ENCODE assay signal across 1 cellular context in the genomic region with DNA sequence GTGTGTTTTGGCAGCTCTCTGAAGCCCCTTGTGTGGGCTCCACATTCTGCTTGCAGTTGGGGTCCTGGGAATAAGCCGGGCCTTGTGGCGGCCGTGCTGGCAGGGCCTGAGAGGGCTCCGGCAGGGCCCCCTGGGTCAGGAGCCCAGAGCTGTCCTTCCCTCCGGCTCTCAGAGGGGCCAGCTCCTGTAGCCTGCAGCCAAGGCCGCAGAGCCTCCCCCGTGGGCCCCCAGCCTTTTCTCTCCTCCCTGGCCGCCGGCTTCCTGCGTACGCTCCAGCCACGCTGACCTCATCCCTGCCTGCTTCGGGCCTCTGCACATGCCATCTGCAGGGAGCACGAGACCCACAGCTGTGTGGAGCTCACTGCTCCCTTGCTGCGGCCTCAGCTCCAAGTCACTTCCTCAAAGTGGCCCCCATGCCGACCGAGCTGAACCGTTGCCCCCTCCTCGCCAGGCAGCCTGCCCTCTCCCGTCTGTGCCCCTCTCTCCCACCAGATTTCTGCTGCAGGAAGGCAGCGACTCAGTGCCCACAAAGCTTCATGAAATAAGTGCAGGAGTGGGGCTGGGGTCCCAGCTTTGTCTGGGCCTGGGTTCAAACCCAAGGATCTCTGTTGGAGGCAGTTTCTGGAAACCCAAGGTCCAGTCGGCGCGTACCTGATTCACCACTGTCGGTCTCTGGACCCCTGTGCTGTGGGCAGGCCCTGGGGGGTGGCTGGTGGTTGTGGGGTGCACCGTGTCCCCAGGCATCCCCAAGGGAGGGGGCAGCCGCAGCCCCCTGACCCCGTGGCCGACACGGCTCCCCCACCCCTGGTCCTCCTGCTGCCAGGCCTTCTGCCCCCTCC.
TF ChIP-seq lines count a peak whose summit lies in the region.

No MANE protein-coding gene starts in this region.

TF ChIP-seq in GM23338, 12 proteins besides CTCF, POLR2A, EP300 and RAD21 (continued from another document):
- TF ChIP-seq, protein P1, sequence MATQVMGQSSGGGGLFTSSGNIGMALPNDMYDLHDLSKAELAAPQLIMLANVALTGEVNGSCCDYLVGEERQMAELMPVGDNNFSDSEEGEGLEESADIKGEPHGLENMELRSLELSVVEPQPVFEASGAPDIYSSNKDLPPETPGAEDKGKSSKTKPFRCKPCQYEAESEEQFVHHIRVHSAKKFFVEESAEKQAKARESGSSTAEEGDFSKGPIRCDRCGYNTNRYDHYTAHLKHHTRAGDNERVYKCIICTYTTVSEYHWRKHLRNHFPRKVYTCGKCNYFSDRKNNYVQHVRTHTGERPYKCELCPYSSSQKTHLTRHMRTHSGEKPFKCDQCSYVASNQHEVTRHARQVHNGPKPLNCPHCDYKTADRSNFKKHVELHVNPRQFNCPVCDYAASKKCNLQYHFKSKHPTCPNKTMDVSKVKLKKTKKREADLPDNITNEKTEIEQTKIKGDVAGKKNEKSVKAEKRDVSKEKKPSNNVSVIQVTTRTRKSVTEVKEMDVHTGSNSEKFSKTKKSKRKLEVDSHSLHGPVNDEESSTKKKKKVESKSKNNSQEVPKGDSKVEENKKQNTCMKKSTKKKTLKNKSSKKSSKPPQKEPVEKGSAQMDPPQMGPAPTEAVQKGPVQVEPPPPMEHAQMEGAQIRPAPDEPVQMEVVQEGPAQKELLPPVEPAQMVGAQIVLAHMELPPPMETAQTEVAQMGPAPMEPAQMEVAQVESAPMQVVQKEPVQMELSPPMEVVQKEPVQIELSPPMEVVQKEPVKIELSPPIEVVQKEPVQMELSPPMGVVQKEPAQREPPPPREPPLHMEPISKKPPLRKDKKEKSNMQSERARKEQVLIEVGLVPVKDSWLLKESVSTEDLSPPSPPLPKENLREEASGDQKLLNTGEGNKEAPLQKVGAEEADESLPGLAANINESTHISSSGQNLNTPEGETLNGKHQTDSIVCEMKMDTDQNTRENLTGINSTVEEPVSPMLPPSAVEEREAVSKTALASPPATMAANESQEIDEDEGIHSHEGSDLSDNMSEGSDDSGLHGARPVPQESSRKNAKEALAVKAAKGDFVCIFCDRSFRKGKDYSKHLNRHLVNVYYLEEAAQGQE (IDR thresholded peaks at IDR 0.05; ENCODE audit: unreplicated experiment) = no peak
- TF ChIP-seq ZNF331 (CRISPR knock-in tag; IDR thresholded peaks at IDR 0.05; ENCODE audit: low read depth) = no peak
